11 cellular contexts compared by ENCODE assay signal in the genomic region with DNA sequence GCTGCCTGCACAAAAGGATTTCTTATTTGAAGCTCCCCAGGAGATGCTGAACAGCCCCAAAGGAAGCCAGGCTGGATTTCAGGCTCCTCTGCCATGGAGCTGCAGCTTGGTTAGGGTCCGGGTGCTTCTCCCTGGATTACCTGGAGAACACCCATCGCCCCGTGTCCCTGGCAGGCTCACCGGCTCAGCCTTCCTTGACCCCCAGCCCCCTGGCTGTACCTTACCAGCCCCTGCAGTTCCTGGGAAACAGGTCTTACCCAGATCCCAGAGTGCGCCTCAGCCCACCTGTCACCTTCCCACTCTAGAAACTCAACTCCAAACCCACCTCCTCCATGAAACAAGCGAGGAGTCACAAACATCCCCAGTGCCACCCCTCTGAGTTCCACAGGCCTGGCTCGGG. TPM values are rescaled to one million over a fixed set of nuclear protein-coding genes. Genes with fewer than 3 reads are reported as not detected.
DNase-seq lines count a peak whose midpoint lies in the region; ATAC-seq and TF ChIP-seq lines count a peak whose summit lies in the region.
"Had no signal": no experiment of that assay in that cellular context is flagged by ENCODE, and none has a peak within 500 bp of the region (broad histone marks: within the 10 kb centered on the region; RNA-seq: fewer than 3 reads in every experiment).

No MANE protein-coding gene starts in this region.

- H3K27me3 ChIP-seq in CD4-positive, alpha-beta T cell (ENCODE audit: control insufficient read depth, insufficient read depth, low read length): no peaks in the 10 kb centered on the region
- H3K27me3 ChIP-seq in mesendoderm (ENCODE audit: insufficient read depth, low read length, poor library complexity): no peaks in the 10 kb centered on the region

- peak overlapping the region; percentile 40 for H3K27ac Mint-ChIP-seq in CD4-positive, alpha-beta T cell
- peak overlapping the region; percentile 42 for H3K27ac Mint-ChIP-seq in activated CD4-positive, alpha-beta memory T cell treated with anti-CD3 and anti-CD28 coated beads, Interleukin-2, amount 10 ng/mL, durations not matched to agents 7 days and 5 days
- peak overlapping the region; percentile 19 for H3K27ac Mint-ChIP-seq in nephron progenitor cell

- H3K27me3 Mint-ChIP-seq in CD4-positive, alpha-beta T cell: no peaks in the 10 kb centered on the region
- H3K27me3 Mint-ChIP-seq in activated CD4-positive, alpha-beta memory T cell treated with anti-CD3 and anti-CD28 coated beads, Interleukin-2, amount 10 ng/mL, durations not matched to agents 7 days and 5 days: no peaks in the 10 kb centered on the region
- peaks cover 17% of the 10 kb centered on the region for H3K27me3 Mint-ChIP-seq in nephron progenitor cell (ENCODE audit: low read depth, poor library complexity)

- no peak overlapping the region for H2BK120ac ChIP-seq in mesendoderm (ENCODE audit: low read depth, low read length)

- no peak overlapping the region for H4K8ac ChIP-seq in mesendoderm (ENCODE audit: low read depth, low read length)

- no peaks in the 10 kb centered on the region for H3K9me3 ChIP-seq in CD4-positive, alpha-beta T cell (ENCODE audit: control insufficient read depth, low read length)

- no peak overlapping the region for H3K23ac ChIP-seq in mesendoderm (ENCODE audit: low read length)

- no peak overlapping the region for H2BK5ac ChIP-seq in mesendoderm (ENCODE audit: low read length)

- no CpG with 5 or more reads among the region's 7 CpGs for WGBS in mesendoderm (ENCODE audit: extremely low coverage, insufficient coverage, low lambda C conversion rate)

- no peak overlapping the region for H3K4ac ChIP-seq in mesendoderm (ENCODE audit: low read depth, low read length)

- H3K4me1 Mint-ChIP-seq in CD4-positive, alpha-beta T cell (ENCODE audit: low read depth): peaks cover 74% of the 10 kb centered on the region
- peaks cover 90% of the 10 kb centered on the region for H3K4me1 Mint-ChIP-seq in activated CD4-positive, alpha-beta memory T cell treated with anti-CD3 and anti-CD28 coated beads, Interleukin-2, amount 10 ng/mL, durations not matched to agents 7 days and 5 days
- peaks cover 25% of the 10 kb centered on the region for H3K4me1 Mint-ChIP-seq in nephron progenitor cell

- no peak overlapping the region for H3K56ac ChIP-seq in mesendoderm (ENCODE audit: low read length)

- H2BK15ac ChIP-seq in mesendoderm (replicated peaks; ENCODE audit: low read depth): no peak overlapping the region

- H3K4me3 ChIP-seq in mesendoderm (ENCODE audit: low read length): no peak overlapping the region
- H3K4me3 ChIP-seq: K562 had no signal

- H3K36me3 ChIP-seq in mesendoderm (ENCODE audit: control insufficient read depth, insufficient read depth, low read length): no peaks in the 10 kb centered on the region

- H3K36me3 Mint-ChIP-seq in CD4-positive, alpha-beta T cell (ENCODE audit: low read depth): no peaks in the 10 kb centered on the region
- H3K36me3 Mint-ChIP-seq in activated CD4-positive, alpha-beta memory T cell treated with anti-CD3 and anti-CD28 coated beads, Interleukin-2, amount 10 ng/mL, durations not matched to agents 7 days and 5 days (ENCODE audit: low read depth): peaks cover 50% of the 10 kb centered on the region
- H3K36me3 Mint-ChIP-seq in nephron progenitor cell (ENCODE audit: low read depth): no peaks in the 10 kb centered on the region

- no peaks in the 10 kb centered on the region for H3K79me2 ChIP-seq in mesendoderm (ENCODE audit: control insufficient read depth, insufficient read depth, low read length)

- no peak for TF ChIP-seq CTCF in CD4-positive, alpha-beta T cell (IDR thresholded peaks at IDR 0.05)
- no peak for TF ChIP-seq CTCF in nephron progenitor cell (IDR thresholded peaks at IDR 0.05)

- H4K5ac ChIP-seq in mesendoderm (ENCODE audit: low read length): no peak overlapping the region

- no peak overlapping the region for H3K18ac ChIP-seq in mesendoderm (ENCODE audit: low read length)

- intact Hi-C loops in CD4-positive, alpha-beta T cell (cut with DNase I, micrococcal nuclease): no loop called here

- H3K9ac ChIP-seq in mesendoderm (ENCODE audit: low read length): no peak overlapping the region

- no peak overlapping the region for H3K27ac ChIP-seq in CD4-positive, alpha-beta T cell (ENCODE audit: low read depth, low read length)
- H3K27ac ChIP-seq in mesendoderm (ENCODE audit: low read depth, low read length): no peak overlapping the region

- H3K4me1 ChIP-seq in mesendoderm (ENCODE audit: control insufficient read depth, low read depth, low read length): no peaks in the 10 kb centered on the region

- H3K9me3 Mint-ChIP-seq in CD4-positive, alpha-beta T cell: no peaks in the 10 kb centered on the region
- H3K9me3 Mint-ChIP-seq in activated CD4-positive, alpha-beta memory T cell treated with anti-CD3 and anti-CD28 coated beads, Interleukin-2, amount 10 ng/mL, durations not matched to agents 7 days and 5 days: no peaks in the 10 kb centered on the region
- H3K9me3 Mint-ChIP-seq in nephron progenitor cell: no peaks in the 10 kb centered on the region

- no peaks in the 10 kb centered on the region for H3K79me1 ChIP-seq in mesendoderm (ENCODE audit: low read length)

- CTCF ChIA-PET in CD4-positive, alpha-beta T cell (lab: Charles Lee): no interaction called here
- CTCF ChIA-PET in activated CD4-positive, alpha-beta memory T cell treated with anti-CD3 and anti-CD28 coated beads, Interleukin-2, amount 10 ng/mL, durations not matched to agents 7 days and 5 days (lab: Charles Lee): interaction anchor here (0.6 to 6.6 kb wide), 3 partner anchors 8 to 29 kb away, joined by 3 to 35 read pairs (median 3); no protein-coding TSS in a partner anchor

- no peak overlapping the region for H3K4me2 ChIP-seq in mesendoderm (ENCODE audit: low read length)

- no peak overlapping the region for H3K4me3 Mint-ChIP-seq in CD4-positive, alpha-beta T cell
- H3K4me3 Mint-ChIP-seq in activated CD4-positive, alpha-beta memory T cell treated with anti-CD3 and anti-CD28 coated beads, Interleukin-2, amount 10 ng/mL, durations not matched to agents 7 days and 5 days: no peak overlapping the region
- H3K4me3 Mint-ChIP-seq in nephron progenitor cell: no peak overlapping the region

- no peak overlapping the region for H2AK5ac ChIP-seq in mesendoderm (ENCODE audit: low read length)

- no peak for ATAC-seq in CD4-positive, alpha-beta T cell (ENCODE audit: poor library complexity)
- ATAC-seq in HG03139 (IDR thresholded peaks at IDR 0.05; ENCODE audit: unreplicated experiment): no peak
- ATAC-seq: K562 had no signal

- POLR2A ChIA-PET in CD4-positive, alpha-beta T cell (lab: Charles Lee): interaction anchor here (1.3 to 9.8 kb wide), 5 partner anchors 8 to 51 kb away, joined by 3 to 71 read pairs (median 6); no protein-coding TSS in a partner anchor
- POLR2A ChIA-PET in activated CD4-positive, alpha-beta memory T cell treated with anti-CD3 and anti-CD28 coated beads, Interleukin-2, amount 10 ng/mL, durations not matched to agents 7 days and 5 days (lab: Charles Lee): interaction anchor here (0.6 to 8.9 kb wide), 9 partner anchors 8 to 69 kb away, joined by 3 to 139 read pairs (median 4); no protein-coding TSS in a partner anchor

- DNase-seq in activated CD8-positive, alpha-beta memory T cell treated with anti-CD3 and anti-CD28 coated beads, Interleukin-2, amount 50 U/mL, for 48 hours: peak; percentile 52
- no peak for DNase-seq in activated CD8-positive, alpha-beta memory T cell treated with anti-CD3 and anti-CD28 coated beads, Interleukin-2, amount 50 U/mL, for 4 hours
- no peak for DNase-seq in CD4-positive, alpha-beta T cell
- peak; percentile 9 for DNase-seq in activated CD4-positive, alpha-beta memory T cell treated with anti-CD3 and anti-CD28 coated beads, Interleukin-2, amount 10 ng/mL, durations not matched to agents 7 days and 5 days
- DNase-seq in nephron progenitor cell: no peak
- no peak for DNase-seq in mesendoderm
- DNase-seq: Calu3, NCI-H446 treated with DMSO at 0.1 percent for 48 hours had no signal

RNA-seq across cellular contexts. Expression of a gene that starts 45.3 kb away (rescaled TPM):
- total RNA-seq in CD4-positive, alpha-beta T cell: 100 to 1,000 TPM; 421 to 423 TPM
- total RNA-seq in activated CD4-positive, alpha-beta memory T cell treated with anti-CD3 and anti-CD28 coated beads, Interleukin-2, amount 10 ng/mL, durations not matched to agents 7 days and 5 days: 100 to 1,000 TPM; 359 to 373 TPM
- not detected for polyA plus RNA-seq in mesendoderm (2013, experiment 1 of 2)
- polyA plus RNA-seq in mesendoderm (2013, experiment 2 of 2): not detected
- total RNA-seq: A673, Calu3 had no signal
- polyA plus RNA-seq: K562 had no signal

Comparison
In these comparisons a context has a peak if more than half of its experiments do, and no peak if none do; other contexts are left out.
1. DNase-seq: peak in activated CD8-positive, alpha-beta memory T cell treated with anti-CD3 and anti-CD28 coated beads, Interleukin-2, amount 50 U/mL, for 48 hours (single experiment) and activated CD4-positive, alpha-beta memory T cell treated with anti-CD3 and anti-CD28 coated beads, Interleukin-2, amount 10 ng/mL, durations not matched to agents 7 days and 5 days (single experiment); none in activated CD8-positive, alpha-beta memory T cell treated with anti-CD3 and anti-CD28 coated beads, Interleukin-2, amount 50 U/mL, for 4 hours (single experiment), CD4-positive, alpha-beta T cell (0 of 10), nephron progenitor cell (single experiment) and mesendoderm (single experiment).
2. Peak in every context shown above with its lines, with median percentiles within 50 percentile points of each other: H3K27ac Mint-ChIP-seq.